In genomic region chr16:85182286-85182685, GRCh38 we compare ENCODE assay signal across 1 cellular context.
TF ChIP-seq lines count a peak whose summit lies in the region.

No MANE protein-coding gene starts in this region.

TF ChIP-seq in H1, 55 proteins besides CTCF, POLR2A, EP300 and RAD21 (continued from another document):
- TF ChIP-seq ZNF274 (IDR thresholded peaks at IDR 0.05; ENCODE audit: borderline replicate concordance, extremely low read depth, low read length) (no peak), MAX (IDR thresholded peaks at IDR 0.05) (no peak), SIRT6 (IDR thresholded peaks at IDR 0.05; ENCODE audit: low read length) (no peak), POU5F1 (IDR thresholded peaks at IDR 0.05; ENCODE audit: low read depth, low read length) (no peak), CHD7 (IDR thresholded peaks at IDR 0.05; ENCODE audit: insufficient replicate concordance, low read length) (no peak), CREB1 (IDR thresholded peaks at IDR 0.05) (no peak), HDAC6 (IDR thresholded peaks at IDR 0.05; ENCODE audit: low read depth, low read length) (no peak), YY1 (IDR thresholded peaks at IDR 0.05; ENCODE audit: low read depth, low read length) (no peak), GABPA (IDR thresholded peaks at IDR 0.05; ENCODE audit: borderline replicate concordance, insufficient read depth, low read length) (no peak)
